In the genomic region with DNA sequence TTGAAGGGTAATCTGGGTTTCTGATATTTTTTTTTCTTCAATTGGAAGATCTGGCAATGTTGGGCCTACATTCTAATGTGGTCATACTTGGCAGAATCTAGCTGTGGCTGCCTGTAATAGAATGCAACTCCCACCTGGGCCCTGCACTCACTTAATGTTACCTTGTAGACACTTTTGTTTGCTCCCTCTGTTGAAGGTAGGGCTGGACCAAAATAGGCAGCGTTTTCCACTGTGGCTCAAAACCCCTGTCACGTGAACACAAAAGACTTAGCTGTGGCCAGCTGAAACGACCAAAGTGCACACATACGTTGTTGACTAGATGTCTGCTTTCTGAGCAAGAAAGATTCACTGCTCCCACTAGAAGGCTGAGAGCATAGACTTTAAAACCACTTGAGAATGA, we compare ENCODE assay signal across 1 cellular context.
TF ChIP-seq lines count a peak whose summit lies in the region.

No MANE protein-coding gene starts in this region.

TF ChIP-seq in GM12878, 131 proteins besides CTCF, POLR2A, EP300 and RAD21 (continued from another document):
- TF ChIP-seq, protein P1, sequence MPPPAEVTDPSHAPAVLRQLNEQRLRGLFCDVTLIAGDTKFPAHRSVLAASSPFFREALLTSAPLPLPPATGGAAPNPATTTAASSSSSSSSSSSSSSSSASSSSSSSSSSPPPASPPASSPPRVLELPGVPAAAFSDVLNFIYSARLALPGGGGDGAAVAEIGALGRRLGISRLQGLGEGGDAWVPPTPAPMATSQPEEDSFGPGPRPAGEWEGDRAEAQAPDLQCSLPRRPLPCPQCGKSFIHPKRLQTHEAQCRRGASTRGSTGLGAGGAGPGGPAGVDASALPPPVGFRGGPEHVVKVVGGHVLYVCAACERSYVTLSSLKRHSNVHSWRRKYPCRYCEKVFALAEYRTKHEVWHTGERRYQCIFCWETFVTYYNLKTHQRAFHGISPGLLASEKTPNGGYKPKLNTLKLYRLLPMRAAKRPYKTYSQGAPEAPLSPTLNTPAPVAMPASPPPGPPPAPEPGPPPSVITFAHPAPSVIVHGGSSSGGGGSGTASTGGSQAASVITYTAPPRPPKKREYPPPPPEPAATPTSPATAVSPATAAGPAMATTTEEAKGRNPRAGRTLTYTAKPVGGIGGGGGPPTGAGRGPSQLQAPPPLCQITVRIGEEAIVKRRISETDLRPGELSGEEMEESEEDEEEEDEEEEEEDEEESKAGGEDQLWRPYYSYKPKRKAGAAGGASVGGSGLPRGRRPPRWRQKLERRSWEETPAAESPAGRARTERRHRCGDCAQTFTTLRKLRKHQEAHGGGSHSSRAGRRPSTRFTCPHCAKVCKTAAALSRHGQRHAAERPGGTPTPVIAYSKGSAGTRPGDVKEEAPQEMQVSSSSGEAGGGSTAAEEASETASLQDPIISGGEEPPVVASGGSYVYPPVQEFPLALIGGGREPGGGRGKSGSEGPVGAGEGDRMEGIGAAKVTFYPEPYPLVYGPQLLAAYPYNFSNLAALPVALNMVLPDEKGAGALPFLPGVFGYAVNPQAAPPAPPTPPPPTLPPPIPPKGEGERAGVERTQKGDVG (CRISPR knock-in tag; IDR thresholded peaks at IDR 0.05): no peak
- TF ChIP-seq BRCA1 (IDR thresholded peaks at IDR 0.05; ENCODE audit: low read depth, low read length) (no peak), WRNIP1 (IDR thresholded peaks at IDR 0.05; ENCODE audit: borderline replicate concordance, low read depth, low read length) (no peak), HDAC6 (IDR thresholded peaks at IDR 0.05; ENCODE audit: unreplicated experiment) (no peak), CHD4 (IDR thresholded peaks at IDR 0.05) (no peak)
